18 cellular contexts compared by ENCODE assay signal in the genomic region with DNA sequence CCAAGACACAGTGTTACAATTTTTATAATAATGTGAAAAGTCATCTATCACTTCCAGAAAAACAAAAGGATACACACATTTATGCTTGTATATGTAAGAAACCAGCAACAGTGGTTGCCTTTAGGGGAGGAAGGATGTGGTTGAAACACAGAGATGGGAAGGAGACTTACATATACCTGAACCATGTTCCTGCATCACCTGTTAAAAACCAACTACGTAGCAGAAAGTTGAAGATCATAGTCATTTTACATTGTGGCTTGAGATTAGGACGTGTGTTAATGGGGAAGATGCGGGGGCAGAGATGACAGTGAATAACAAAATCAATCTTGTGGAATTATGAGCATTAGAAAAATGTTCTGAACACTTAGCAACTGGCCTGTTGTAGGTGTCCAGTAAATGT.
A peak's percentile ranks its signal among the peaks of the same experiment; 100 is the strongest.
DNase-seq lines count a peak whose midpoint lies in the region; ATAC-seq and TF ChIP-seq lines count a peak whose summit lies in the region.
"Had no signal": no experiment of that assay in that cellular context is flagged by ENCODE, and none has a peak within 500 bp of the region (broad histone marks: within the 10 kb centered on the region; RNA-seq: fewer than 3 reads in every experiment).

No MANE protein-coding gene starts in this region.

- peak; percentile 50 for DNase-seq in activated naive CD4-positive, alpha-beta T cell treated with anti-CD3 and anti-CD28 coated beads, Interleukin-2, amount 10 ng/mL, durations not matched to agents 7 days and 5 days
- DNase-seq in activated naive CD4-positive, alpha-beta T cell (lab: John Stamatoyannopoulos, UW) = no peak
- DNase-seq in activated CD8-positive, alpha-beta T cell treated with anti-CD3 and anti-CD28 coated beads, Interleukin-2, amount 10 ng/mL, durations not matched to agents 7 days and 5 days = peak; percentile 67
- DNase-seq in esophagus muscularis mucosa (ENCODE audit: extremely low spot score) (peak; percentile 37), cortex of kidney (lab: John Stamatoyannopoulos, UW) (no peak), C1 segment of cervical spinal cord (lab: John Stamatoyannopoulos, UW) (no peak)
- DNase-seq in stimulated activated naive CD8-positive, alpha-beta T cell treated with anti-CD3 and anti-CD28 coated beads, Interleukin-15, amount 100 ng/mL, for 72 hours = peak in 1 of 2 donors; percentile 20
- DNase-seq: Caco-2, dorsolateral prefrontal cortex, H7, left colon, midbrain, NCI-H187, NCI-H446 treated with DMSO at 0.1 percent for 48 hours, retina had no signal

- H3K36me3 ChIP-seq in esophagus muscularis mucosa = no peaks in the 10 kb centered on the region
- H3K36me3 ChIP-seq: neural progenitor cell had no signal

- H3K4me1 ChIP-seq in esophagus muscularis mucosa = peaks cover 0 to 34% (median 29%) of the 10 kb centered on the region in 4 donors
- H3K4me1 ChIP-seq: Caco-2 had no signal

- H3K9me3 Mint-ChIP-seq in activated naive CD4-positive, alpha-beta T cell treated with anti-CD3 and anti-CD28 coated beads, Interleukin-2, amount 10 ng/mL, durations not matched to agents 7 days and 5 days = peaks cover 10% of the 10 kb centered on the region
- peaks cover 6% of the 10 kb centered on the region for H3K9me3 Mint-ChIP-seq in activated CD8-positive, alpha-beta T cell treated with anti-CD3 and anti-CD28 coated beads, Interleukin-2, amount 10 ng/mL, durations not matched to agents 7 days and 5 days (ENCODE audit: insufficient read depth)
- peaks cover 0 to 11% of the 10 kb centered on the region in 2 donors for H3K9me3 Mint-ChIP-seq in stimulated activated naive CD8-positive, alpha-beta T cell treated with anti-CD3 and anti-CD28 coated beads, Interleukin-15, amount 100 ng/mL, for 72 hours

- no peaks in the 10 kb centered on the region for H3K27me3 Mint-ChIP-seq in activated naive CD4-positive, alpha-beta T cell treated with anti-CD3 and anti-CD28 coated beads, Interleukin-2, amount 10 ng/mL, durations not matched to agents 7 days and 5 days
- no peaks in the 10 kb centered on the region for H3K27me3 Mint-ChIP-seq in activated CD8-positive, alpha-beta T cell treated with anti-CD3 and anti-CD28 coated beads, Interleukin-2, amount 10 ng/mL, durations not matched to agents 7 days and 5 days (ENCODE audit: low read depth)
- no peaks in the 10 kb centered on the region for H3K27me3 Mint-ChIP-seq in stimulated activated naive CD8-positive, alpha-beta T cell treated with anti-CD3 and anti-CD28 coated beads, Interleukin-15, amount 100 ng/mL, for 72 hours

- POLR2A ChIA-PET in activated CD8-positive, alpha-beta T cell treated with anti-CD3 and anti-CD28 coated beads, Interleukin-2, amount 10 ng/mL, durations not matched to agents 7 days and 5 days (lab: Charles Lee) = no interaction called here

- no peak overlapping the region for H3K4me3 ChIP-seq in esophagus muscularis mucosa
- H3K4me3 ChIP-seq: dorsolateral prefrontal cortex, K562, neural progenitor cell had no signal

- peak overlapping the region; percentile 74 for H3K27ac Mint-ChIP-seq in activated naive CD4-positive, alpha-beta T cell treated with anti-CD3 and anti-CD28 coated beads, Interleukin-2, amount 10 ng/mL, durations not matched to agents 7 days and 5 days
- H3K27ac Mint-ChIP-seq in activated CD8-positive, alpha-beta T cell treated with anti-CD3 and anti-CD28 coated beads, Interleukin-2, amount 10 ng/mL, durations not matched to agents 7 days and 5 days = peak overlapping the region; percentile 77
- peak overlapping the region; percentile 35 to 98 for H3K27ac Mint-ChIP-seq in stimulated activated naive CD8-positive, alpha-beta T cell treated with anti-CD3 and anti-CD28 coated beads, Interleukin-15, amount 100 ng/mL, for 72 hours
- H3K27ac Mint-ChIP-seq: neural progenitor cell had no signal

- CTCF ChIA-PET in activated naive CD4-positive, alpha-beta T cell treated with anti-CD3 and anti-CD28 coated beads, Interleukin-2, amount 10 ng/mL, durations not matched to agents 7 days and 5 days (lab: Charles Lee) = no interaction called here
- CTCF ChIA-PET in activated CD8-positive, alpha-beta T cell treated with anti-CD3 and anti-CD28 coated beads, Interleukin-2, amount 10 ng/mL, durations not matched to agents 7 days and 5 days (lab: Charles Lee) = no interaction called here

- peaks cover 26% of the 10 kb centered on the region for H3K36me3 Mint-ChIP-seq in activated naive CD4-positive, alpha-beta T cell treated with anti-CD3 and anti-CD28 coated beads, Interleukin-2, amount 10 ng/mL, durations not matched to agents 7 days and 5 days
- peaks cover 37% of the 10 kb centered on the region for H3K36me3 Mint-ChIP-seq in activated CD8-positive, alpha-beta T cell treated with anti-CD3 and anti-CD28 coated beads, Interleukin-2, amount 10 ng/mL, durations not matched to agents 7 days and 5 days (ENCODE audit: low read depth)
- H3K36me3 Mint-ChIP-seq: neural progenitor cell had no signal

- no peak for TF ChIP-seq CTCF in esophagus muscularis mucosa (IDR thresholded peaks at IDR 0.05)

- H3K4me1 Mint-ChIP-seq in activated naive CD4-positive, alpha-beta T cell treated with anti-CD3 and anti-CD28 coated beads, Interleukin-2, amount 10 ng/mL, durations not matched to agents 7 days and 5 days = peaks cover 72% of the 10 kb centered on the region
- H3K4me1 Mint-ChIP-seq in activated CD8-positive, alpha-beta T cell treated with anti-CD3 and anti-CD28 coated beads, Interleukin-2, amount 10 ng/mL, durations not matched to agents 7 days and 5 days (ENCODE audit: low read depth) = peaks cover 69% of the 10 kb centered on the region
- H3K4me1 Mint-ChIP-seq in stimulated activated naive CD8-positive, alpha-beta T cell treated with anti-CD3 and anti-CD28 coated beads, Interleukin-15, amount 100 ng/mL, for 72 hours = peaks cover 73% of the 10 kb centered on the region

- TF ChIP-seq EP300 in esophagus muscularis mucosa (IDR thresholded peaks at IDR 0.05) = no peak

- no peaks in the 10 kb centered on the region for H3K9me3 ChIP-seq in esophagus muscularis mucosa
- H3K9me3 ChIP-seq: Caco-2 had no signal

- intact Hi-C loops in esophagus muscularis mucosa (cut with DNase I) = loop anchor here (10.0 kb wide), 1 partner anchor 160 kb away; no protein-coding TSS in a partner anchor

- peak; percentile 75 for ATAC-seq in activated CD8-positive, alpha-beta T cell treated with anti-CD3 and anti-CD28 coated beads, Interleukin-2, amount 10 ng/mL, durations not matched to agents 7 days and 5 days
- peak; percentile 82 for ATAC-seq in stimulated activated naive CD8-positive, alpha-beta T cell treated with anti-CD3 and anti-CD28 coated beads, Interleukin-15, amount 100 ng/mL, for 72 hours
- ATAC-seq in HG03354 (IDR thresholded peaks at IDR 0.05; ENCODE audit: poor library complexity, severe bottlenecking, unreplicated experiment) = no peak
- ATAC-seq: K562, left colon had no signal

- no peaks in the 10 kb centered on the region for H3K27me3 ChIP-seq in esophagus muscularis mucosa
- H3K27me3 ChIP-seq: dorsolateral prefrontal cortex, neural progenitor cell had no signal

- WGBS in esophagus muscularis mucosa = 42% methylated on average over 3 of the region's 3 CpGs

- no peak for TF ChIP-seq POLR2A in esophagus muscularis mucosa (IDR thresholded peaks at IDR 0.05; ENCODE audit: low read depth)

- H3K4me3 Mint-ChIP-seq in activated naive CD4-positive, alpha-beta T cell treated with anti-CD3 and anti-CD28 coated beads, Interleukin-2, amount 10 ng/mL, durations not matched to agents 7 days and 5 days = no peak overlapping the region
- H3K4me3 Mint-ChIP-seq in activated CD8-positive, alpha-beta T cell treated with anti-CD3 and anti-CD28 coated beads, Interleukin-2, amount 10 ng/mL, durations not matched to agents 7 days and 5 days = no peak overlapping the region
- peak overlapping the region; percentile 61 to 72 for H3K4me3 Mint-ChIP-seq in stimulated activated naive CD8-positive, alpha-beta T cell treated with anti-CD3 and anti-CD28 coated beads, Interleukin-15, amount 100 ng/mL, for 72 hours
- H3K4me3 Mint-ChIP-seq: neural progenitor cell had no signal

- H3K27ac ChIP-seq in esophagus muscularis mucosa (replicated peaks in 1 of 4) = peak overlapping the region; percentile 29 to 65 (median 54)
- H3K27ac ChIP-seq: neural progenitor cell had no signal

Comparison
In these comparisons a context has a peak if more than half of its experiments do, and no peak if none do; other contexts are left out.
1. DNase-seq: peak in activated naive CD4-positive, alpha-beta T cell treated with anti-CD3 and anti-CD28 coated beads, Interleukin-2, amount 10 ng/mL, durations not matched to agents 7 days and 5 days (single experiment), activated CD8-positive, alpha-beta T cell treated with anti-CD3 and anti-CD28 coated beads, Interleukin-2, amount 10 ng/mL, durations not matched to agents 7 days and 5 days (single experiment) and esophagus muscularis mucosa (single experiment); none in activated naive CD4-positive, alpha-beta T cell (0 of 4), cortex of kidney (single experiment) and C1 segment of cervical spinal cord (0 of 14).
2. H3K4me3 Mint-ChIP-seq: peak in stimulated activated naive CD8-positive, alpha-beta T cell treated with anti-CD3 and anti-CD28 coated beads, Interleukin-15, amount 100 ng/mL, for 72 hours (2 of 2); none in activated naive CD4-positive, alpha-beta T cell treated with anti-CD3 and anti-CD28 coated beads, Interleukin-2, amount 10 ng/mL, durations not matched to agents 7 days and 5 days (single experiment) and activated CD8-positive, alpha-beta T cell treated with anti-CD3 and anti-CD28 coated beads, Interleukin-2, amount 10 ng/mL, durations not matched to agents 7 days and 5 days (single experiment).
3. Peak in every context shown above with its lines, with median percentiles within 50 percentile points of each other: H3K27ac Mint-ChIP-seq.